8 cellular contexts compared by ENCODE assay signal in genomic region chr1:151130837-151131586, GRCh38. TPM values are rescaled to one million over a fixed set of nuclear protein-coding genes. Genes with fewer than 3 reads are reported as not detected.
DNase-seq lines count a peak whose midpoint lies in the region; ATAC-seq and TF ChIP-seq lines count a peak whose summit lies in the region.

No MANE protein-coding gene starts in this region.

- peak; percentile 84 for ATAC-seq in GM19463 (IDR thresholded peaks at IDR 0.05; ENCODE audit: unreplicated experiment)

- H3K9me3 ChIP-seq in uterus = no peaks in the 10 kb centered on the region

- H3K36me3 ChIP-seq in uterus = no peaks in the 10 kb centered on the region

- H3K4me3 ChIP-seq in astrocyte of the cerebellum (ENCODE audit: low read depth, low read length) (peak overlapping the region; percentile 27), retinal pigment epithelial cell (ENCODE audit: low read length) (peak overlapping the region; percentile 48), uterus (peak overlapping the region; percentile 25 to 38)

- TF ChIP-seq CTCF in RWPE1 (conservative IDR thresholded peaks at IDR 0.05; ENCODE audit: low read depth) (no peak), astrocyte of the cerebellum (IDR thresholded peaks at IDR 0.05; ENCODE audit: low read depth, low read length, missing control alignments) (no peak), retinal pigment epithelial cell (conservative IDR thresholded peaks at IDR 0.05; ENCODE audit: low read depth, low read length) (no peak), uterus (IDR thresholded peaks at IDR 0.05) (peak in 2 of 4 experiments; percentile 7 to 16)

- H3K4me1 ChIP-seq in uterus = peaks cover 0 to 6% of the 10 kb centered on the region in 2 donors

- peak overlapping the region; percentile 23 for H3K27ac ChIP-seq in RWPE1
- H3K27ac ChIP-seq in uterus = peak overlapping the region; percentile 77 to 94

- peak; percentile 34 to 55 for TF ChIP-seq POLR2A in uterus (IDR thresholded peaks at IDR 0.05)

- intact Hi-C loops in uterus (cut with DNase I; ENCODE audit: low total_unique reads) = no loop called here

- in situ Hi-C loops in astrocyte of the cerebellum (cut with HindIII; ENCODE audit: low sequenced_read_pairs) = no loop called here

- H3K27me3 ChIP-seq in uterus = no peaks in the 10 kb centered on the region

- POLR2A ChIA-PET in RWPE1 (lab: Yijun Ruan, JAX; ENCODE audit: low non-redundant PET) = no interaction called here

- DNase-seq in AG08396 (ENCODE audit: low spot score) (peak; percentile 83), RWPE1 (ENCODE audit: low spot score) (peak; percentile 71), astrocyte of the cerebellum (ENCODE audit: low read depth) (peak; percentile 69), iPS DF 4.7 (ENCODE audit: extremely low read depth, low spot score) (peak; percentile 75), retinal pigment epithelial cell (ENCODE audit: low read depth) (peak; percentile 59), uterus (peak; percentile 93 to 95), NCI-H446 treated with DMSO at 0.1 percent for 48 hours (lab: John Stamatoyannopoulos, UW) (no peak)

- CTCF ChIA-PET in RWPE1 (lab: Yijun Ruan, JAX) = interaction anchor here (0.6 to 0.7 kb wide), 3 partner anchors 11 to 121 kb away, joined by 3 to 4 read pairs (median 4); no protein-coding TSS in a partner anchor

RNA-seq across cellular contexts. Expression of gene SEMA6C, which starts 15.4 kb away (rescaled TPM):
- total RNA-seq in uterus = 10 to 100 TPM in 2 of 4 donors, 1 to 10 TPM in 1, under 1 TPM in 1; 0.88 to 31.3 (median 10.4) TPM

RNA-seq across cellular contexts. Expression of gene TNFAIP8L2, which starts 25.4 kb away (rescaled TPM):
- total RNA-seq in uterus = 10 to 100 TPM in 1 of 4 donors, 1 to 10 TPM in 3; 1.0 to 27.1 (median 3.1) TPM

RNA-seq across cellular contexts. Expression of gene LYSMD1, which starts 34.7 kb away (rescaled TPM):
- total RNA-seq in uterus = 10 to 100 TPM in 2 of 4 donors, 1 to 10 TPM in 2; 6.4 to 32.9 (median 11.1) TPM

RNA-seq across cellular contexts. Expression of gene SCNM1, which starts 34.9 kb away (rescaled TPM):
- total RNA-seq in uterus = 100 to 1,000 TPM in 1 of 4 donors, 10 to 100 TPM in 2, 1 to 10 TPM in 1; 3.2 to 186 (median 21.3) TPM

RNA-seq across cellular contexts. Expression of gene TMOD4, which starts 44.8 kb away (rescaled TPM):
- under 1 TPM in 1 of 4 donors, not detected in 3; 0.26 TPM for total RNA-seq in uterus
